In genomic region chr1:168698453-168698852, GRCh38 we compare ENCODE assay signal across 33 cellular contexts. TPM values are rescaled to one million over a fixed set of nuclear protein-coding genes. Genes with fewer than 3 reads are reported as not detected.
"Had no signal": no experiment of that assay in that cellular context is flagged by ENCODE, and none has a peak within 500 bp of the region (broad histone marks: within the 10 kb centered on the region; RNA-seq: fewer than 3 reads in every experiment).

No MANE protein-coding gene starts in this region.

- ATAC-seq: esophagus mucosa; gastroesophageal sphincter; heart right ventricle; left cardiac atrium; left lung; mucosa of descending colon; natural killer cell treated with Interleukin-12 subunit alpha and Interleukin-12 subunit beta and Interleukin-15 and Interleukin-18, amount 100 ng/mL, for 72 hours; pancreas; sciatic nerve; stimulated activated effector memory CD8-positive, alpha-beta T cell treated with anti-CD3 and anti-CD28 coated beads, Interleukin-12 subunit alpha, Interleukin-12 subunit beta, amount 100 ng/mL, for 72 hours had no signal

- H3K4me1 ChIP-seq: left lung, vagina had no signal

- H3K27ac Mint-ChIP-seq: mesothelial cell of epicardium; naive B cell; natural killer cell treated with Interleukin-12 subunit alpha and Interleukin-12 subunit beta and Interleukin-15 and Interleukin-18, amount 100 ng/mL, for 72 hours; stimulated activated effector memory CD8-positive, alpha-beta T cell treated with anti-CD3 and anti-CD28 coated beads, Interleukin-12 subunit alpha, Interleukin-12 subunit beta, amount 100 ng/mL, for 72 hours had no signal

- H3K27me3 ChIP-seq: gastroesophageal sphincter, heart right ventricle, left lung, neutrophil, pancreas, stomach, thyroid gland, vagina had no signal

- H3K4me1 Mint-ChIP-seq: naive B cell; stimulated activated effector memory CD8-positive, alpha-beta T cell treated with anti-CD3 and anti-CD28 coated beads, Interleukin-12 subunit alpha, Interleukin-12 subunit beta, amount 100 ng/mL, for 72 hours had no signal

- H3K4me3 Mint-ChIP-seq: mesothelial cell of epicardium; naive B cell; natural killer cell treated with Interleukin-12 subunit alpha and Interleukin-12 subunit beta and Interleukin-15 and Interleukin-18, amount 100 ng/mL, for 72 hours; neural crest cell; stimulated activated effector memory CD8-positive, alpha-beta T cell treated with anti-CD3 and anti-CD28 coated beads, Interleukin-12 subunit alpha, Interleukin-12 subunit beta, amount 100 ng/mL, for 72 hours had no signal

- FAIRE-seq: islet of Langerhans, pancreas had no signal

- H3K9me3 Mint-ChIP-seq: mesothelial cell of epicardium; naive B cell; natural killer cell treated with Interleukin-12 subunit alpha and Interleukin-12 subunit beta and Interleukin-15 and Interleukin-18, amount 100 ng/mL, for 72 hours; neural crest cell; stimulated activated effector memory CD8-positive, alpha-beta T cell treated with anti-CD3 and anti-CD28 coated beads, Interleukin-12 subunit alpha, Interleukin-12 subunit beta, amount 100 ng/mL, for 72 hours had no signal

- H3K36me3 ChIP-seq: gastroesophageal sphincter, heart right ventricle, left lung, neutrophil, pancreas, stomach, thyroid gland, vagina had no signal

- H3K36me3 Mint-ChIP-seq: mesothelial cell of epicardium; naive B cell; natural killer cell treated with Interleukin-12 subunit alpha and Interleukin-12 subunit beta and Interleukin-15 and Interleukin-18, amount 100 ng/mL, for 72 hours; stimulated activated effector memory CD8-positive, alpha-beta T cell treated with anti-CD3 and anti-CD28 coated beads, Interleukin-12 subunit alpha, Interleukin-12 subunit beta, amount 100 ng/mL, for 72 hours had no signal

- DNase-seq: cortex of kidney; foreskin fibroblast; glutamatergic neuron; heart right ventricle; hippocampal formation; left cardiac atrium; left lung; mesenchymal stem cell; mucosa of descending colon; naive B cell; pancreas; retina; stimulated activated CD4-positive, alpha-beta T cell treated with anti-CD3 and anti-CD28 coated beads, Interleukin-2, amount 100 ng/mL, for 24 hours; stimulated activated CD4-positive, alpha-beta T cell treated with anti-CD3 and anti-CD28 coated beads, Interleukin-4, amount 100 ng/mL, for 24 hours; stimulated activated naive CD4-positive, alpha-beta T cell treated with Interleukin-2 at 50 U/mL for 16 hours; stomach; thyroid gland; trophoblast cell had no signal

- H3K27ac ChIP-seq: epithelial cell of prostate, gastroesophageal sphincter, heart right ventricle, left lung, neutrophil, stomach, thyroid gland, vagina had no signal

- H3K4me3 ChIP-seq: gastroesophageal sphincter, heart right ventricle, left lung, mucosa of descending colon, pancreas, stomach, thyroid gland, vagina had no signal

- H3K9me3 ChIP-seq: gastroesophageal sphincter, heart right ventricle, left lung, mucosa of descending colon, neutrophil, pancreas, stomach, thyroid gland, vagina had no signal

RNA-seq across cellular contexts. Expression of gene DPT, which starts 30.6 kb away (rescaled TPM):
- total RNA-seq: dermis microvascular lymphatic vessel endothelial cell; kidney epithelial cell; lung microvascular endothelial cell; natural killer cell treated with Interleukin-12 subunit alpha and Interleukin-12 subunit beta and Interleukin-15 and Interleukin-18, amount 100 ng/mL, for 72 hours; neural crest cell; pulmonary artery endothelial cell had no signal
